13 cellular contexts compared by ENCODE assay signal in the genomic region with DNA sequence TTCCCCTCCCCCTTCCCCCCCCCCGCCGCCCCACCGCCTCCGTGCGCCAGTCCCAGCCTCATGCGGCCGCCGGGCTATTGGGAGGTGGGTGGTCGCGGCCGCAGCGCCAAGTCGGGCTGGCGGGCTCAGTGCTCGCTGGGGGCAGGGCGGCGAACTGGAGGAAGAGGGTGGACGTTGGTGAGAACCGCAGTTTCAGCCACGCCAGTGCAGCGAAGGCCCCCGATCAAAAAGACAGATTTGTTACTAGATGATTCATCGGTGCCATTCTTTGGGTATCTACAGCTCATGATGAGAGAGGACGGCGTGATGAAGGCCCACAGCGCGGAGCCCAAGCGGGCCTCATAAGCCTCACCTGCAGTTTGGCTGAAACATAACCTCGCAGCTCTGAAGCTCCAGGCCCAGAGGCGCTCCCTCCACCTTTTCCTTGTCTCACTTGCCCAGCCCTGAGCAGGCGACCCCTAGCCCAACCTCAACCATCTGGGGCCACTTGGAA. TPM values are rescaled to one million over a fixed set of nuclear protein-coding genes. Genes with fewer than 3 reads are reported as not detected.
DNase-seq lines count a peak whose midpoint lies in the region; ATAC-seq and TF ChIP-seq lines count a peak whose summit lies in the region.
"Had no signal": no experiment of that assay in that cellular context is flagged by ENCODE, and none has a peak within 500 bp of the region (broad histone marks: within the 10 kb centered on the region; RNA-seq: fewer than 3 reads in every experiment).

No MANE protein-coding gene starts in this region.

- peak overlapping the region; percentile 46 for H3K18ac ChIP-seq in H9 (ENCODE audit: insufficient read length, low read depth, low read length)

- CTCF ChIA-PET in BJ (lab: Yijun Ruan, JAX), result no interaction called here
- CTCF ChIA-PET in mammary epithelial cell (lab: Charles Lee; ENCODE audit: low non-redundant PET), result no interaction called here

- H3K4me1 ChIP-seq in H9 (ENCODE audit: insufficient read depth, low read length), result peaks cover 4% of the 10 kb centered on the region; the same call in 1 of the 2 replicates
- H3K4me1 ChIP-seq in mammary epithelial cell (ENCODE audit: insufficient read depth, low read length), result no peaks in the 10 kb centered on the region

- H3K27ac ChIP-seq in H9 (ENCODE audit: insufficient read length, low read depth, low read length) (no peak overlapping the region), mammary epithelial cell (ENCODE audit: insufficient read depth, low read depth, low read length) (no peak overlapping the region)
- H3K27ac ChIP-seq: SK-N-MC had no signal

- no peak overlapping the region for H2BK5ac ChIP-seq in H9 (ENCODE audit: insufficient read length, low read length)

- no peak overlapping the region for H3K56ac ChIP-seq in H9 (ENCODE audit: insufficient read length, low read depth, low read length)

- H2AFZ ChIP-seq in H9 (ENCODE audit: low read length) (no peak overlapping the region), mammary epithelial cell (ENCODE audit: low read depth, low read length) (peak overlapping the region; percentile 70)

- peaks cover 19 to 22% of the 10 kb centered on the region in 2 experiments for H3K4me1 Mint-ChIP-seq in H9
- H3K4me1 Mint-ChIP-seq in natural killer cell treated with Interleukin-12 subunit alpha and Interleukin-12 subunit beta and Interleukin-15 and Interleukin-18, amount 100 ng/mL, for 72 hours (ENCODE audit: low read depth in 2 of 2), result peaks cover 30 to 34% of the 10 kb centered on the region in 2 donors

- POLR2A ChIA-PET in BJ (lab: Charles Lee), result interaction anchor here (0.5 to 0.6 kb wide), 2 partner anchors 20 to 112 kb away, joined by 7 to 21 read pairs; no protein-coding TSS in a partner anchor

- no peak overlapping the region for H2AK5ac ChIP-seq in H9 (ENCODE audit: insufficient read length, low read length)

- no TSS peak for BruUV-seq in mammary epithelial cell (replicated peaks; lab: Mats Ljungman, UMichigan)

- no peak overlapping the region for H4K91ac ChIP-seq in H9 (ENCODE audit: insufficient read length, low read depth, low read length)

- peak; percentile 79 to 84 for ATAC-seq in natural killer cell treated with Interleukin-12 subunit alpha and Interleukin-12 subunit beta and Interleukin-15 and Interleukin-18, amount 100 ng/mL, for 72 hours
- no peak for ATAC-seq in HG03439 (IDR thresholded peaks at IDR 0.05; ENCODE audit: unreplicated experiment)

- no peak overlapping the region for H3K4me2 ChIP-seq in H9 (ENCODE audit: insufficient read depth, insufficient read length, low read length)
- peak overlapping the region; percentile 32 for H3K4me2 ChIP-seq in mammary epithelial cell (ENCODE audit: insufficient read depth, low read depth, low read length)

- H3K9ac ChIP-seq in H9 (ENCODE audit: extremely low read depth, insufficient read length, low read length) (no peak overlapping the region), mammary epithelial cell (ENCODE audit: insufficient read depth, low read length) (no peak overlapping the region)

- H3K27me3 Mint-ChIP-seq in H9 (ENCODE audit: low read depth), result no peaks in the 10 kb centered on the region; the same call in none of the 2 replicates
- H3K27me3 Mint-ChIP-seq in natural killer cell treated with Interleukin-12 subunit alpha and Interleukin-12 subunit beta and Interleukin-15 and Interleukin-18, amount 100 ng/mL, for 72 hours, result no peaks in the 10 kb centered on the region
- H3K27me3 Mint-ChIP-seq: naive B cell had no signal

- no CpG with 5 or more reads among the region's 31 CpGs for whole genome bisulfite sequencing in H9 (ENCODE audit: extremely low coverage, insufficient read length, low lambda C conversion rate)
- 39% methylated on average over 28 of the region's 31 CpGs for WGBS in mammary epithelial cell (ENCODE audit: low coverage, missing lambda C conversion rate)

- no peaks in the 10 kb centered on the region for H3K23me2 ChIP-seq in H9 (ENCODE audit: insufficient read length, low read depth, low read length, poor library complexity, severe bottlenecking)

- in situ Hi-C loops in mammary epithelial cell (cut with MboI; ENCODE audit: low sequenced_read_pairs in 2 of 2), result no loop called here

- H3K9me3 ChIP-seq in H9 (ENCODE audit: control insufficient read depth, low read depth, low read length) (no peaks in the 10 kb centered on the region), mammary epithelial cell (replicated peaks; ENCODE audit: insufficient read depth, low read length) (no peaks in the 10 kb centered on the region)

- H3K36me3 ChIP-seq in BJ (ENCODE audit: control insufficient read depth, insufficient read depth, low read length) (no peaks in the 10 kb centered on the region), mammary epithelial cell (ENCODE audit: insufficient read depth, low read length) (peaks cover 2% of the 10 kb centered on the region)

- H3K79me1 ChIP-seq in H9 (ENCODE audit: insufficient read depth, low read depth, low read length, poor library complexity, severe bottlenecking), result no peaks in the 10 kb centered on the region

- H4K5ac ChIP-seq in H9 (ENCODE audit: insufficient read length, low read depth, low read length), result no peak overlapping the region

- H3K4me3 Mint-ChIP-seq in H9, result no peak overlapping the region
- peak overlapping the region; percentile 51 for H3K4me3 Mint-ChIP-seq in natural killer cell treated with Interleukin-12 subunit alpha and Interleukin-12 subunit beta and Interleukin-15 and Interleukin-18, amount 100 ng/mL, for 72 hours
- H3K4me3 Mint-ChIP-seq: naive B cell had no signal

- H3K4ac ChIP-seq in H9 (ENCODE audit: low read depth, low read length), result no peak overlapping the region

- H4K20me1 ChIP-seq in H9 (ENCODE audit: control insufficient read depth, insufficient read depth, insufficient read length), result no peaks in the 10 kb centered on the region
- no peaks in the 10 kb centered on the region for H4K20me1 ChIP-seq in mammary epithelial cell (ENCODE audit: insufficient read depth, low read length)

- no peak overlapping the region for H3K14ac ChIP-seq in H9 (ENCODE audit: insufficient read depth, low read length)

- H3K27ac Mint-ChIP-seq in H9, result peak overlapping the region; percentile 77 to 80 (median 79); a peak in 4 of 7 replicates
- H3K27ac Mint-ChIP-seq in natural killer cell treated with Interleukin-12 subunit alpha and Interleukin-12 subunit beta and Interleukin-15 and Interleukin-18, amount 100 ng/mL, for 72 hours, result peak overlapping the region in 1 of 2 donors; percentile 23

- H3K23ac ChIP-seq in H9 (ENCODE audit: insufficient read length, low read depth, low read length), result no peak overlapping the region

- dilution Hi-C loops in mammary epithelial cell (cut with HindIII; ENCODE audit: low sequenced_read_pairs), result no loop called here

- DNase-seq in BJ (ENCODE audit: low read depth) (no peak), H9 (peak; percentile 72), mammary epithelial cell (peak; percentile 5), NCI-H2227 treated with DMSO at 0.1 percent for 48 hours (lab: John Stamatoyannopoulos, UW) (no peak), putamen (ENCODE audit: low spot score) (no peak)
- DNase-seq in natural killer cell treated with Interleukin-12 subunit alpha and Interleukin-12 subunit beta and Interleukin-15 and Interleukin-18, amount 100 ng/mL, for 72 hours (ENCODE audit: low spot score), result peak; percentile 63
- DNase-seq in central memory CD4-positive, alpha-beta T cell, result no peak
- DNase-seq: dermis blood vessel endothelial cell, DMS53, naive B cell had no signal

- H3K27me3 ChIP-seq in BJ (ENCODE audit: control insufficient read depth, insufficient read depth, low read length), result no peaks in the 10 kb centered on the region
- no peaks in the 10 kb centered on the region for H3K27me3 ChIP-seq in H9 (ENCODE audit: insufficient read depth, low read length)
- H3K27me3 ChIP-seq in mammary epithelial cell (ENCODE audit: insufficient read depth, low read length), result no peaks in the 10 kb centered on the region

- peaks cover 13 to 39% (median 32%) of the 10 kb centered on the region in 3 experiments; a peak in 6 of 7 replicates for H3K36me3 Mint-ChIP-seq in H9 (ENCODE audit: insufficient read depth in 1 of 3, low read depth in 3 of 3)
- H3K36me3 Mint-ChIP-seq in natural killer cell treated with Interleukin-12 subunit alpha and Interleukin-12 subunit beta and Interleukin-15 and Interleukin-18, amount 100 ng/mL, for 72 hours, result peaks cover 12% of the 10 kb centered on the region

- H2BK12ac ChIP-seq in H9 (ENCODE audit: insufficient read length, low read depth, low read length), result no peak overlapping the region

- H2BK120ac ChIP-seq in H9 (ENCODE audit: low read depth, low read length, poor library complexity, severe bottlenecking), result no peak overlapping the region

- intact Hi-C loops in mammary epithelial cell (cut with micrococcal nuclease), result no loop called here

- no peak overlapping the region for H4K8ac ChIP-seq in H9 (replicated peaks; ENCODE audit: insufficient read length, low read depth, low read length)

- no peak overlapping the region for H2BK20ac ChIP-seq in H9 (ENCODE audit: low read depth, low read length, poor library complexity, severe bottlenecking)

- no peaks in the 10 kb centered on the region for H3K9me3 Mint-ChIP-seq in H9
- no peaks in the 10 kb centered on the region for H3K9me3 Mint-ChIP-seq in natural killer cell treated with Interleukin-12 subunit alpha and Interleukin-12 subunit beta and Interleukin-15 and Interleukin-18, amount 100 ng/mL, for 72 hours
- H3K9me3 Mint-ChIP-seq: naive B cell had no signal

- H3K79me2 ChIP-seq in H9 (ENCODE audit: insufficient read depth, low read length) (no peaks in the 10 kb centered on the region), mammary epithelial cell (ENCODE audit: insufficient read depth, low read length) (no peaks in the 10 kb centered on the region)

- no peak overlapping the region for H2BK15ac ChIP-seq in H9 (ENCODE audit: low read depth, low read length)

- TF ChIP-seq CTCF in BJ (IDR thresholded peaks at IDR 0.05; ENCODE audit: insufficient read depth, low read depth, low read length) (no peak), H9 (conservative IDR thresholded peaks at IDR 0.05) (no peak), mammary epithelial cell (conservative IDR thresholded peaks at IDR 0.05 in 1 of 2, IDR thresholded peaks at IDR 0.05 in 1 of 2; ENCODE audit: extremely low read depth in 1 of 2, insufficient read depth in 1 of 2, low read depth in 1 of 2, low read length in 2 of 2) (no peak)

- H3T11ph ChIP-seq in H9 (ENCODE audit: low read length), result no peak overlapping the region

- peak overlapping the region; percentile 18 for H3K4me3 ChIP-seq in BJ (ENCODE audit: low read depth, low read length)
- H3K4me3 ChIP-seq in mammary epithelial cell (replicated peaks in 1 of 3; ENCODE audit: insufficient read depth in 1 of 3, low read depth in 2 of 3, low read length in 3 of 3), result no peak overlapping the region
- H3K4me3 ChIP-seq: SK-N-MC had no signal

RNA-seq across cellular contexts. Expression of a gene that starts 20.0 kb away (rescaled TPM):
- 40.1 and 57.3 TPM in 2 replicates for polyA plus RNA-seq in BJ (2011; rRNA removed)
- 73.1 and 83.9 TPM in 2 replicates for polyA minus RNA-seq in BJ (2011; rRNA and poly(A)+ RNA removed)
- total RNA-seq in H9 (2021), result 569 and 581 TPM in 2 replicates
- 10 to 100 TPM in 1 of 2 donors, 1 to 10 TPM in 1; 5.6 to 12.5 TPM for total RNA-seq in mammary epithelial cell
- polyA plus RNA-seq in mammary epithelial cell, result 36.6 TPM
- 113 TPM for polyA minus RNA-seq in mammary epithelial cell
- 100 to 1,000 TPM; 250 to 356 TPM for total RNA-seq in natural killer cell treated with Interleukin-12 subunit alpha and Interleukin-12 subunit beta and Interleukin-15 and Interleukin-18, amount 100 ng/mL, for 72 hours

RNA-seq across cellular contexts. Expression of a gene that starts 43.2 kb away (rescaled TPM):
- polyA plus RNA-seq in BJ (2011; rRNA removed) (not detected in 2 replicates), mammary epithelial cell (0.11 TPM)
- polyA minus RNA-seq in BJ (2011; rRNA and poly(A)+ RNA removed), result not detected in 2 replicates
- total RNA-seq in H9 (2021) (19.1 and 19.3 TPM in 2 replicates), mammary epithelial cell (under 1 TPM in 1 of 2 donors, not detected in 1; 0.17 TPM)
- polyA minus RNA-seq in mammary epithelial cell, result not detected
- 10 to 100 TPM in 1 of 2 donors, not detected in 1; 10.3 TPM for total RNA-seq in natural killer cell treated with Interleukin-12 subunit alpha and Interleukin-12 subunit beta and Interleukin-15 and Interleukin-18, amount 100 ng/mL, for 72 hours
- total RNA-seq: dermis blood vessel endothelial cell, LHCN-M2 had no signal

Comparison
In these comparisons a context has a peak if more than half of its experiments do, and no peak if none do; other contexts are left out.
1. DNase-seq: peak in H9 (single experiment), mammary epithelial cell (single experiment) and natural killer cell treated with Interleukin-12 subunit alpha and Interleukin-12 subunit beta and Interleukin-15 and Interleukin-18, amount 100 ng/mL, for 72 hours (single experiment); none in BJ (single experiment), NCI-H2227 treated with DMSO at 0.1 percent for 48 hours (single experiment), putamen (single experiment) and central memory CD4-positive, alpha-beta T cell (single experiment).
2. RNA of a gene that starts 20.0 kb away (total RNA-seq): 569 to 581 TPM in H9 and 250 to 356 TPM in natural killer cell treated with Interleukin-12 subunit alpha and Interleukin-12 subunit beta and Interleukin-15 and Interleukin-18, amount 100 ng/mL, for 72 hours; 5.6 to 12.5 TPM in mammary epithelial cell; every median in the first group is over 10 times any median in the second.